In the genomic region with DNA sequence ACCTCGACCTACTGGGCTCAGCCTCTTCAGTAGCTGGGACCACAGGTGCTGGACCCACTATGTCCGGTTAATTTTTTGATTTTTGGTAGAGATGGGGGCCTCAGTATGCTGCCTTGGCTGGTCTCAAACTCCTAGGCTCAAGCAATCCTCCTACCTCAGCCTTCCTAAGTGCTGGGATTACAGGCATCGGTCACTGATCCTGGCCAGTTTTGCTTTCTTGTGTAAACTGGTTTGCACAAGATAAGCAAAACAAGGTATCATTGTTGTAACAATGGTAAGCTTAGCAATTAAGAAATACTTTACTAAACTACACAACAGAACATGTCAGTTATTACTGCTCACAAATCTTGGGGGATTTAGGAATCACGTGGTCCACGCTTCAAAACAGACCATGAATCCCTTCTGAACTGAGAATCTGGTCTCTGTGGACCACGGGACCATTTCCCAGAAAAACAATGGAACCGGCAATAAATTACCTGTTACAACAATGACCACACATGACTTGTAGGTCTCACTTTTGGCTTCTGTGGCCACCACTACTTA, we compare ENCODE assay signal across 19 cellular contexts. TPM values are rescaled to one million over a fixed set of nuclear protein-coding genes. Genes with fewer than 3 reads are reported as not detected.
DNase-seq lines count a peak whose midpoint lies in the region; ATAC-seq, FAIRE-seq and TF ChIP-seq lines count a peak whose summit lies in the region.
"Had no signal": no experiment of that assay in that cellular context is flagged by ENCODE, and none has a peak within 500 bp of the region (broad histone marks: within the 10 kb centered on the region; RNA-seq: fewer than 3 reads in every experiment).

No MANE protein-coding gene starts in this region.

- H3K27me3 ChIP-seq in CD4-positive, CD25-positive, alpha-beta regulatory T cell (ENCODE audit: control insufficient read depth, insufficient read depth, low read length): no peaks in the 10 kb centered on the region
- H3K27me3 ChIP-seq in bronchial epithelial cell (ENCODE audit: control insufficient read depth, insufficient read depth, low read length): no peaks in the 10 kb centered on the region
- H3K27me3 ChIP-seq: BLaER1 treated with 17β-estradiol and CSF1 and Interleukin-3, amounts not matched to agents 10 nM and 100 nM had no signal

- TF ChIP-seq CTCF in bronchial epithelial cell (IDR thresholded peaks at IDR 0.05; ENCODE audit: insufficient read depth, low read length, severe bottlenecking): no peak

- H3K4me1 ChIP-seq in CD4-positive, CD25-positive, alpha-beta regulatory T cell (ENCODE audit: control insufficient read depth, insufficient read depth, low read length, poor library complexity, severe bottlenecking): peaks cover 22% of the 10 kb centered on the region

- H3K36me3 Mint-ChIP-seq in CD4-positive, CD25-positive, alpha-beta regulatory T cell: peaks cover 20% of the 10 kb centered on the region
- H3K36me3 Mint-ChIP-seq in naive thymus-derived CD8-positive, alpha-beta T cell: peaks cover 7 to 25% (median 9%) of the 10 kb centered on the region in 3 donors
- H3K36me3 Mint-ChIP-seq in activated T-helper 1 cell treated with anti-CD3 and anti-CD28 coated beads, Interleukin-12 subunit alpha, Interleukin-12 subunit beta, Interleukin-2, Interleukin-4 antibody, amounts not matched to agents 30 ng/mL and 10 ng/mL and 1 ng/mL, durations not matched to agents 14 hours and 24 hours and 36 hours (ENCODE audit: low read depth): peaks cover 26% of the 10 kb centered on the region

- no peak overlapping the region for H3K4me3 Mint-ChIP-seq in CD4-positive, CD25-positive, alpha-beta regulatory T cell
- H3K4me3 Mint-ChIP-seq in naive thymus-derived CD8-positive, alpha-beta T cell: no peak overlapping the region
- no peak overlapping the region for H3K4me3 Mint-ChIP-seq in activated T-helper 1 cell treated with anti-CD3 and anti-CD28 coated beads, Interleukin-12 subunit alpha, Interleukin-12 subunit beta, Interleukin-2, Interleukin-4 antibody, amounts not matched to agents 30 ng/mL and 10 ng/mL and 1 ng/mL, durations not matched to agents 14 hours and 24 hours and 36 hours

- peaks cover 10% of the 10 kb centered on the region for H3K36me3 ChIP-seq in CD4-positive, CD25-positive, alpha-beta regulatory T cell (ENCODE audit: control insufficient read depth, insufficient read depth, low read length)
- peaks cover 1% of the 10 kb centered on the region for H3K36me3 ChIP-seq in bronchial epithelial cell (ENCODE audit: control insufficient read depth, insufficient read depth, low read length)

- POLR2A ChIA-PET in naive thymus-derived CD8-positive, alpha-beta T cell (lab: Charles Lee): no interaction called here

- no peak for TF ChIP-seq POLR2A in GM12891 (IDR thresholded peaks at IDR 0.05; ENCODE audit: low read depth, low read length)

- intact Hi-C loops in activated T-helper 1 cell treated with anti-CD3 and anti-CD28 coated beads, Interleukin-12 subunit alpha, Interleukin-12 subunit beta, Interleukin-2, Interleukin-4 antibody, amounts not matched to agents 30 ng/mL and 10 ng/mL and 1 ng/mL, durations not matched to agents 14 hours and 24 hours and 36 hours (cut with micrococcal nuclease): no loop called here

- no peak for DNase-seq in CD4-positive, CD25-positive, alpha-beta regulatory T cell
- DNase-seq in GM12891 (ENCODE audit: insufficient read length, low spot score) (no peak), bronchial epithelial cell (ENCODE audit: low read depth) (no peak)
- DNase-seq in naive thymus-derived CD8-positive, alpha-beta T cell: no peak
- DNase-seq in activated T-helper 1 cell treated with anti-CD3 and anti-CD28 coated beads, Interleukin-12 subunit alpha, Interleukin-12 subunit beta, Interleukin-2, Interleukin-4 antibody, amounts not matched to agents 30 ng/mL and 10 ng/mL and 1 ng/mL, durations not matched to agents 14 hours and 24 hours and 36 hours (ENCODE audit: low spot score): no peak
- DNase-seq: COR-L47, DMS 273 treated with DMSO at 0.1 percent for 48 hours, KBM-7, NCI-H1105 treated with DMSO at 0.1 percent for 48 hours, NCI-H1694, OCI-M1, SHP77 had no signal

- H3K9me3 Mint-ChIP-seq in CD4-positive, CD25-positive, alpha-beta regulatory T cell: peaks cover 0 to 2% (median 0%) of the 10 kb centered on the region in 7 donors
- H3K9me3 Mint-ChIP-seq in naive thymus-derived CD8-positive, alpha-beta T cell: peaks cover 0 to 2% (median 0%) of the 10 kb centered on the region in 9 donors
- H3K9me3 Mint-ChIP-seq in activated T-helper 1 cell treated with anti-CD3 and anti-CD28 coated beads, Interleukin-12 subunit alpha, Interleukin-12 subunit beta, Interleukin-2, Interleukin-4 antibody, amounts not matched to agents 30 ng/mL and 10 ng/mL and 1 ng/mL, durations not matched to agents 14 hours and 24 hours and 36 hours: no peaks in the 10 kb centered on the region

- H3K4me3 ChIP-seq in CD4-positive, CD25-positive, alpha-beta regulatory T cell (ENCODE audit: low read depth, low read length): no peak overlapping the region
- H3K4me3 ChIP-seq in bronchial epithelial cell (ENCODE audit: low read depth, low read length): no peak overlapping the region
- H3K4me3 ChIP-seq: BLaER1 treated with 17β-estradiol and CSF1 and Interleukin-3, amounts not matched to agents 10 nM and 100 nM; SK-N-MC had no signal

- peaks cover 20 to 38% (median 29%) of the 10 kb centered on the region in 4 donors for H3K4me1 Mint-ChIP-seq in CD4-positive, CD25-positive, alpha-beta regulatory T cell
- H3K4me1 Mint-ChIP-seq in naive thymus-derived CD8-positive, alpha-beta T cell: peaks cover 18 to 34% (median 32%) of the 10 kb centered on the region in 4 donors
- H3K4me1 Mint-ChIP-seq in activated T-helper 1 cell treated with anti-CD3 and anti-CD28 coated beads, Interleukin-12 subunit alpha, Interleukin-12 subunit beta, Interleukin-2, Interleukin-4 antibody, amounts not matched to agents 30 ng/mL and 10 ng/mL and 1 ng/mL, durations not matched to agents 14 hours and 24 hours and 36 hours (ENCODE audit: low read depth): peaks cover 37% of the 10 kb centered on the region

- FAIRE-seq in GM12891 (lab: Jason Lieb, UNC) (peak; percentile 38), bronchial epithelial cell (lab: Jason Lieb, UNC) (peak; percentile 72)
- FAIRE-seq: G401.6, HepG2 had no signal

- H3K9me3 ChIP-seq in CD4-positive, CD25-positive, alpha-beta regulatory T cell (ENCODE audit: control insufficient read depth in 2 of 2, low read length in 2 of 2): no peaks in the 10 kb centered on the region

- no peak for ATAC-seq in CD4-positive, CD25-positive, alpha-beta regulatory T cell (ENCODE audit: low read depth in 2 of 2)
- ATAC-seq in naive thymus-derived CD8-positive, alpha-beta T cell: no peak
- ATAC-seq in HG02852 (IDR thresholded peaks at IDR 0.05; ENCODE audit: unreplicated experiment) (no peak), GM19351 (IDR thresholded peaks at IDR 0.05; ENCODE audit: unreplicated experiment) (no peak), GM21786 (IDR thresholded peaks at IDR 0.05; ENCODE audit: unreplicated experiment) (no peak)
- ATAC-seq: HepG2 had no signal

- H3K27me3 Mint-ChIP-seq in CD4-positive, CD25-positive, alpha-beta regulatory T cell: no peaks in the 10 kb centered on the region
- no peaks in the 10 kb centered on the region for H3K27me3 Mint-ChIP-seq in naive thymus-derived CD8-positive, alpha-beta T cell
- H3K27me3 Mint-ChIP-seq in activated T-helper 1 cell treated with anti-CD3 and anti-CD28 coated beads, Interleukin-12 subunit alpha, Interleukin-12 subunit beta, Interleukin-2, Interleukin-4 antibody, amounts not matched to agents 30 ng/mL and 10 ng/mL and 1 ng/mL, durations not matched to agents 14 hours and 24 hours and 36 hours (ENCODE audit: insufficient read depth): no peaks in the 10 kb centered on the region

- H3K27ac Mint-ChIP-seq in CD4-positive, CD25-positive, alpha-beta regulatory T cell: peak overlapping the region in 2 of 3 donors; percentile 61 to 71
- peak overlapping the region in 9 of 10 donors; percentile 2 to 88 (median 69) for H3K27ac Mint-ChIP-seq in naive thymus-derived CD8-positive, alpha-beta T cell
- H3K27ac Mint-ChIP-seq in activated T-helper 1 cell treated with anti-CD3 and anti-CD28 coated beads, Interleukin-12 subunit alpha, Interleukin-12 subunit beta, Interleukin-2, Interleukin-4 antibody, amounts not matched to agents 30 ng/mL and 10 ng/mL and 1 ng/mL, durations not matched to agents 14 hours and 24 hours and 36 hours: no peak overlapping the region

- no peak overlapping the region for H3K27ac ChIP-seq in CD4-positive, CD25-positive, alpha-beta regulatory T cell (ENCODE audit: insufficient read depth, low read length, poor library complexity, severe bottlenecking)
- H3K27ac ChIP-seq: BLaER1 treated with 17β-estradiol and CSF1 and Interleukin-3, amounts not matched to agents 10 nM and 100 nM; SK-N-MC had no signal

TF ChIP-seq in GM12891, 5 proteins besides CTCF, POLR2A, EP300 and RAD21:
- TF ChIP-seq POLR2AphosphoS5 (IDR thresholded peaks at IDR 0.05; ENCODE audit: low read depth, low read length) (no peak), POU2F2 (IDR thresholded peaks at IDR 0.05; ENCODE audit: low read depth, low read length) (no peak), TAF1 (IDR thresholded peaks at IDR 0.05; ENCODE audit: low read depth, low read length) (no peak), PAX5 (IDR thresholded peaks at IDR 0.05; ENCODE audit: insufficient read depth, low read length, severe bottlenecking) (no peak), SPI1 (IDR thresholded peaks at IDR 0.05; ENCODE audit: low read depth, low read length) (no peak)
TF ChIP-seq in GM12891: peak in this region for 0.

RNA-seq across cellular contexts. Expression of gene RSU1, which starts 36.8 kb away (rescaled TPM):
- 69.2 TPM for total RNA-seq in CD4-positive, CD25-positive, alpha-beta regulatory T cell
- polyA plus RNA-seq in CD4-positive, CD25-positive, alpha-beta regulatory T cell: 100 to 1,000 TPM; 117 to 165 (median 146) TPM
- 29.0 TPM for polyA plus RNA-seq in GM12891 (2012; ENCODE audit: low read depth, missing spikeins)
- total RNA-seq in bronchial epithelial cell: 25.0 and 30.0 TPM in 2 replicates
- 10 to 100 TPM; 57.8 to 64.6 TPM for total RNA-seq in naive thymus-derived CD8-positive, alpha-beta T cell
- polyA plus RNA-seq in naive thymus-derived CD8-positive, alpha-beta T cell: 100 to 1,000 TPM; 127 to 149 (median 138) TPM
- 46.9 and 47.5 TPM in 2 replicates for total RNA-seq in activated T-helper 1 cell treated with anti-CD3 and anti-CD28 coated beads, Interleukin-12 subunit alpha, Interleukin-12 subunit beta, Interleukin-2, Interleukin-4 antibody, amounts not matched to agents 30 ng/mL and 10 ng/mL and 1 ng/mL, durations not matched to agents 14 hours and 24 hours and 36 hours
